21 cellular contexts compared by ENCODE assay signal in the genomic region with DNA sequence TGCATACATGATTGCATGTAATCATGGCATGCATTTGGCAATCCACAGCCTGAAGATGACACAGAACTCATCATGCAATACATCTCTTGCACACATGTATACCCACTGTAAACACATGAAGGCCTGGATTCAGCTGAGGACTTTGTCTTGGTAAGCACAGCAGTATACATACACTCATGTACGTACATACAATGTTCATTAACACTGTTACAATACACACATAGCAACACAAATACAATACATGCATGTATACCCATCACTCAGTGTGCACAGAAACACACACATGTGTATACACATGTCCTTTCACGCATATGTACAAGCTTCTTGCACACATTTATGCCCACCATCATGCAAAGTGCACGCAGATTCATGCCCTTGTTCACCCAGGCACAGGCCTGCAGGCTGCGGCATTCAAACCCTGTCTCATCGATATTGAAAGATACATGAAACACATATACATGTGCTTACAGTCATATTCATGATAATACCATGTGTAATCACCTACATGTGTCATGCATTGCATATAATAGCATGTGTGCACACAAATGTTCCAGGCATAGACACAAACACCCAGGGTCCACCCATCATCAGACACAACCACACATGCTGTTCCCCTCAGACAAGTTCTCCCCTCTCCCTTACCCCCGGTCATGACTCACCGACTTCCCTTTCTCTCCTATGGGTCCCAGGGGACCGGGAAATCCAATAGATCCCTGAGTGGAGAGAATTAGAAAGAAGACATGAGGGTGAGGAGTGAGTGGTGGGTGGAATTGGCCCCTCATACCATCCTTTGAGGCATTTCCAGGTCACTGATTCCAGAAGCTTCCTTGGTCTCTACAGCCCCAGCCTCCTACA. TPM values are rescaled to one million over a fixed set of nuclear protein-coding genes. Genes with fewer than 3 reads are reported as not detected.
"Had no signal": no experiment of that assay in that cellular context is flagged by ENCODE, and none has a peak within 500 bp of the region (broad histone marks: within the 10 kb centered on the region; RNA-seq: fewer than 3 reads in every experiment).

No MANE protein-coding gene starts in this region.

- H3K27ac ChIP-seq: brain microvascular endothelial cell, left lung, tibial artery had no signal

- H3K27me3 ChIP-seq: brain microvascular endothelial cell, tibial artery had no signal

- ATAC-seq: left lung; stimulated activated naive B cell treated with anti-CD40 and anti-IgM and Interleukin-4, amounts not matched to agents 10 μg/mL and 1 μg/mL and 100 μg/mL, for 72 hours had no signal

- DNase-seq: activated CD4-positive, alpha-beta T cell treated with anti-CD3 and anti-CD28 coated beads, Interleukin-2, amount 10 ng/mL, durations not matched to agents 24 days and 14 days; activated CD4-positive, CD25-positive, alpha-beta regulatory T cell; activated naive CD8-positive, alpha-beta T cell treated with anti-CD3 and anti-CD28 coated beads for 36 hours; brain microvascular endothelial cell; endodermal cell; hypothalamus; kidney; left lung; mammary epithelial cell; naive B cell; stimulated activated CD4-positive, alpha-beta T cell treated with anti-CD3 and anti-CD28 coated beads, Interleukin-2, amount 100 ng/mL, for 48 hours; stimulated activated naive B cell treated with anti-CD40 and anti-IgM and Interleukin-4, amounts not matched to agents 10 μg/mL and 1 μg/mL and 100 μg/mL, for 72 hours; tibial artery had no signal

- H3K4me3 ChIP-seq: left lung, tibial artery had no signal

RNA-seq across cellular contexts. Expression of gene COL5A3, which starts 28.7 kb away (rescaled TPM):
- total RNA-seq: renal cortical epithelial cell had no signal

RNA-seq across cellular contexts. Expression of gene RDH8, which starts 31.6 kb away (rescaled TPM):
- total RNA-seq: activated CD4-positive, alpha-beta T cell treated with anti-CD3 and anti-CD28 coated beads, Interleukin-2, amount 10 ng/mL, durations not matched to agents 24 days and 14 days; activated CD8-positive, alpha-beta memory T cell treated with anti-CD3 and anti-CD28 coated beads for 36 hours; activated naive CD8-positive, alpha-beta T cell treated with anti-CD3 and anti-CD28 coated beads for 36 hours; activated T-helper 1 cell treated with anti-CD3 and anti-CD28 coated beads, Interleukin-12 subunit alpha, Interleukin-12 subunit beta, Interleukin-2, Interleukin-4 antibody, amounts not matched to agents 30 ng/mL and 10 ng/mL and 1 ng/mL, durations not matched to agents 14 hours and 24 hours and 36 hours; chondrocyte; dermis microvascular lymphatic vessel endothelial cell; endodermal cell; epithelial cell of proximal tubule; glomerular endothelial cell; kidney; left lung; mammary epithelial cell; renal cortical epithelial cell; skeletal muscle tissue had no signal
- polyA plus RNA-seq: mammary epithelial cell had no signal
